ENCODE assay signal across 10 cellular contexts in genomic region chr1:115138271-115138670, GRCh38. TPM values are rescaled to one million over a fixed set of nuclear protein-coding genes. Genes with fewer than 3 reads are reported as not detected.
"Had no signal": no experiment of that assay in that cellular context is flagged by ENCODE, and none has a peak within 500 bp of the region (broad histone marks: within the 10 kb centered on the region; RNA-seq: fewer than 3 reads in every experiment).

No MANE protein-coding gene starts in this region.

- H3K36me3 Mint-ChIP-seq: activated naive CD4-positive, alpha-beta T cell treated with anti-CD3 and anti-CD28 coated beads, Interleukin-2, amount 50 U/mL, for 72 hours; WTC11 had no signal

- H3K27ac ChIP-seq: KMS-11 had no signal

- H3K9me3 Mint-ChIP-seq: activated naive CD4-positive, alpha-beta T cell treated with anti-CD3 and anti-CD28 coated beads, Interleukin-2, amount 50 U/mL, for 72 hours; activated naive CD8-positive, alpha-beta T cell treated with anti-CD3 and anti-CD28 coated beads, Interleukin-2, amount 50 U/mL, for 24 hours; activated T-cell treated with anti-CD3 and anti-CD28 coated beads, Interleukin-2, amount 50 U/mL, for 24 hours; activated T-helper 1 cell treated with anti-CD3 and anti-CD28 coated beads, Interleukin-12 subunit alpha, Interleukin-12 subunit beta, Interleukin-2, Interleukin-4 antibody, amounts not matched to agents 30 ng/mL and 10 ng/mL and 1 ng/mL, durations not matched to agents 14 hours and 24 hours and 36 hours; T-helper 1 cell treated with Interleukin-12 subunit alpha and Interleukin-12 subunit beta and Interleukin-4 antibody, amounts not matched to agents 30 μg/mL and 1 μg/mL, for 36 hours; WTC11 had no signal

- H3K36me3 ChIP-seq: MG63 had no signal

- H3K27me3 ChIP-seq: MG63 had no signal

- H3K4me3 Mint-ChIP-seq: activated CD8-positive, alpha-beta T cell treated with anti-CD3 and anti-CD28 coated beads, Interleukin-2, amount 10 ng/mL, durations not matched to agents 7 days and 5 days; activated T-helper 1 cell treated with anti-CD3 and anti-CD28 coated beads, Interleukin-12 subunit alpha, Interleukin-12 subunit beta, Interleukin-2, Interleukin-4 antibody, amounts not matched to agents 30 ng/mL and 10 ng/mL and 1 ng/mL, durations not matched to agents 14 hours and 24 hours and 36 hours; T-helper 1 cell treated with Interleukin-12 subunit alpha and Interleukin-12 subunit beta and Interleukin-4 antibody, amounts not matched to agents 30 μg/mL and 1 μg/mL, for 36 hours; WTC11 had no signal

- H3K9ac ChIP-seq: KMS-11 had no signal

- H3K4me3 ChIP-seq: MG63 had no signal

- H3K9me3 ChIP-seq: MG63 had no signal

- H3K27ac Mint-ChIP-seq: activated CD8-positive, alpha-beta T cell treated with anti-CD3 and anti-CD28 coated beads, Interleukin-2, amount 10 ng/mL, durations not matched to agents 7 days and 5 days; activated naive CD4-positive, alpha-beta T cell treated with anti-CD3 and anti-CD28 coated beads, Interleukin-2, amount 50 U/mL, for 72 hours; activated naive CD8-positive, alpha-beta T cell treated with anti-CD3 and anti-CD28 coated beads, Interleukin-2, amount 50 U/mL, for 24 hours; activated T-helper 1 cell treated with anti-CD3 and anti-CD28 coated beads, Interleukin-12 subunit alpha, Interleukin-12 subunit beta, Interleukin-2, Interleukin-4 antibody, amounts not matched to agents 30 ng/mL and 10 ng/mL and 1 ng/mL, durations not matched to agents 14 hours and 24 hours and 36 hours; T-helper 1 cell treated with Interleukin-12 subunit alpha and Interleukin-12 subunit beta and Interleukin-4 antibody, amounts not matched to agents 30 μg/mL and 1 μg/mL, for 36 hours; WTC11 had no signal

RNA-seq across cellular contexts. Expression of gene TSPAN2, which starts 49.0 kb away (rescaled TPM):
- total RNA-seq: SK-MEL-5 had no signal
